ENCODE assay signal across 14 cellular contexts in genomic region chr19:40241809-40242384, GRCh38. TPM values are rescaled to one million over a fixed set of nuclear protein-coding genes. Genes with fewer than 3 reads are reported as not detected.
DNase-seq lines count a peak whose midpoint lies in the region; ATAC-seq and TF ChIP-seq lines count a peak whose summit lies in the region.
"Had no signal": no experiment of that assay in that cellular context is flagged by ENCODE, and none has a peak within 500 bp of the region (broad histone marks: within the 10 kb centered on the region; RNA-seq: fewer than 3 reads in every experiment).

No MANE protein-coding gene starts in this region.

- H3K9me3 Mint-ChIP-seq in endothelial cell (ENCODE audit: unreplicated experiment) (no peaks in the 10 kb centered on the region), chondrocyte (ENCODE audit: low read depth) (no peaks in the 10 kb centered on the region)
- H3K9me3 Mint-ChIP-seq: naive thymus-derived CD4-positive, alpha-beta T cell had no signal

- no peak for TF ChIP-seq POLR2A in gastrocnemius medialis (IDR thresholded peaks at IDR 0.05)

- peaks cover 2% of the 10 kb centered on the region for H3K4me1 Mint-ChIP-seq in endothelial cell (ENCODE audit: unreplicated experiment)
- H3K4me1 Mint-ChIP-seq in chondrocyte (ENCODE audit: low read depth), result peaks cover 14% of the 10 kb centered on the region

- H3K9me3 ChIP-seq in RWPE2 (ENCODE audit: severe bottlenecking), result no peaks in the 10 kb centered on the region
- no peaks in the 10 kb centered on the region for H3K9me3 ChIP-seq in left lung
- H3K9me3 ChIP-seq in gastrocnemius medialis, result no peaks in the 10 kb centered on the region
- H3K9me3 ChIP-seq: BLaER1 treated with 17β-estradiol and CSF1 and Interleukin-3, amounts not matched to agents 10 nM and 100 nM had no signal

- ATAC-seq in RWPE2 (ENCODE audit: low read depth) (no peak), left lung (peak; percentile 49), gastrocnemius medialis (peak; percentile 34 to 46), HG02870 (IDR thresholded peaks at IDR 0.05; ENCODE audit: unreplicated experiment) (no peak), left colon (no peak)
- ATAC-seq: naive thymus-derived CD4-positive, alpha-beta T cell; PC-3; T-helper 17 cell had no signal

- H3K27me3 Mint-ChIP-seq in endothelial cell (ENCODE audit: unreplicated experiment), result peaks cover 2% of the 10 kb centered on the region
- no peaks in the 10 kb centered on the region for H3K27me3 Mint-ChIP-seq in chondrocyte (ENCODE audit: low read depth)
- H3K27me3 Mint-ChIP-seq: naive thymus-derived CD4-positive, alpha-beta T cell; T-helper 17 cell had no signal

- H3K27ac ChIP-seq in RWPE2 (ENCODE audit: poor library complexity, severe bottlenecking), result no peak overlapping the region
- H3K27ac ChIP-seq in left lung, result peak overlapping the region in 1 of 2 donors; percentile 55
- H3K27ac ChIP-seq in gastrocnemius medialis, result peak overlapping the region in 3 of 4 donors; percentile 21 to 60 (median 28)
- H3K27ac ChIP-seq: BLaER1 treated with 17β-estradiol and CSF1 and Interleukin-3, amounts not matched to agents 10 nM and 100 nM had no signal

- H3K4me3 Mint-ChIP-seq in endothelial cell (ENCODE audit: unreplicated experiment), result peak overlapping the region; percentile 42
- no peak overlapping the region for H3K4me3 Mint-ChIP-seq in chondrocyte (ENCODE audit: unreplicated experiment)
- H3K4me3 Mint-ChIP-seq: naive thymus-derived CD4-positive, alpha-beta T cell; T-helper 17 cell had no signal

- H3K36me3 ChIP-seq in RWPE2 (ENCODE audit: low read depth) (peaks cover 22% of the 10 kb centered on the region), left lung (peaks cover 0 to 59% of the 10 kb centered on the region in 2 donors), gastrocnemius medialis (peaks cover 0 to 41% of the 10 kb centered on the region in 2 donors)

- intact Hi-C loops in left lung (cut with DNase I) (no loop called here), gastrocnemius medialis (cut with DNase I; ENCODE audit: low total_unique reads) (no loop called here), left colon (cut with DNase I, micrococcal nuclease) (no loop called here)

- H3K36me3 Mint-ChIP-seq in endothelial cell (ENCODE audit: low read depth, unreplicated experiment) (peaks cover 20% of the 10 kb centered on the region), chondrocyte (ENCODE audit: low read depth) (peaks cover 15% of the 10 kb centered on the region)

- DNase-seq in RWPE2 (ENCODE audit: low spot score) (peak; percentile 51), endothelial cell (ENCODE audit: low spot score) (no peak), left lung (peak in 1 of 2 donors; percentile 66), gastrocnemius medialis (no peak), left colon (no peak), chondrocyte (ENCODE audit: low spot score) (no peak), NCI-H345 treated with DMSO at 0.1 percent for 48 hours (lab: John Stamatoyannopoulos, UW; ENCODE audit: unreplicated experiment) (no peak)
- DNase-seq: activated CD4-positive, alpha-beta T cell treated with anti-CD3 and anti-CD28 coated beads, Interleukin-2, amount 50 U/mL, for 48 hours; activated gamma-delta T cell; PC-3; T-helper 17 cell had no signal

- in situ Hi-C loops in gastrocnemius medialis (cut with MboI; ENCODE audit: low sequenced_read_pairs in 4 of 4), result no loop called here

- TF ChIP-seq CTCF in RWPE2 (IDR thresholded peaks at IDR 0.05; ENCODE audit: poor library complexity, severe bottlenecking) (no peak), endothelial cell (IDR thresholded peaks at IDR 0.05; ENCODE audit: unreplicated experiment) (no peak), left lung (IDR thresholded peaks at IDR 0.05) (no peak), gastrocnemius medialis (IDR thresholded peaks at IDR 0.05 in 4 of 5, conservative IDR thresholded peaks at IDR 0.05 in 1 of 5) (no peak), chondrocyte (IDR thresholded peaks at IDR 0.05) (no peak)

- H3K27me3 ChIP-seq in RWPE2 (ENCODE audit: insufficient read depth, poor library complexity, severe bottlenecking) (no peaks in the 10 kb centered on the region), left lung (no peaks in the 10 kb centered on the region), gastrocnemius medialis (no peaks in the 10 kb centered on the region)
- H3K27me3 ChIP-seq: BLaER1 treated with 17β-estradiol and CSF1 and Interleukin-3, amounts not matched to agents 10 nM and 100 nM had no signal

- H3K4me3 ChIP-seq in RWPE2 (ENCODE audit: severe bottlenecking) (no peak overlapping the region), left lung (no peak overlapping the region), gastrocnemius medialis (no peak overlapping the region)
- H3K4me3 ChIP-seq: BLaER1 treated with 17β-estradiol and CSF1 and Interleukin-3, amounts not matched to agents 10 nM and 100 nM had no signal

- H3K27ac Mint-ChIP-seq in endothelial cell (ENCODE audit: unreplicated experiment), result no peak overlapping the region
- H3K27ac Mint-ChIP-seq in chondrocyte (ENCODE audit: unreplicated experiment), result no peak overlapping the region
- H3K27ac Mint-ChIP-seq: naive thymus-derived CD4-positive, alpha-beta T cell had no signal

- H3K4me1 ChIP-seq in RWPE2 (ENCODE audit: insufficient read depth, poor library complexity, severe bottlenecking), result no peaks in the 10 kb centered on the region
- H3K4me1 ChIP-seq in left lung, result peaks cover 0 to 14% of the 10 kb centered on the region in 2 donors
- H3K4me1 ChIP-seq in gastrocnemius medialis, result peaks cover 29 to 40% of the 10 kb centered on the region in 2 donors

RNA-seq across cellular contexts. Expression of gene CCNP, which starts 15.4 kb away (rescaled TPM):
- 0.18 TPM for total RNA-seq in endothelial cell (ENCODE audit: unreplicated experiment)
- total RNA-seq in left lung, result under 1 TPM in 1 of 2 donors, not detected in 1; 0.15 TPM
- not detected for total RNA-seq in gastrocnemius medialis
- under 1 TPM in 1 of 2 donors, not detected in 1; 0.24 TPM for total RNA-seq in left colon
- 0.52 to 0.73 TPM (median 0.59 TPM) in 3 replicates for total RNA-seq in chondrocyte
- total RNA-seq: PC-3 had no signal

RNA-seq across cellular contexts. Expression of gene TTC9B, which starts 23.7 kb away (rescaled TPM):
- total RNA-seq in endothelial cell (ENCODE audit: unreplicated experiment) (1.1 TPM), left lung (not detected), gastrocnemius medialis (not detected), left colon (under 1 TPM; 0.37 to 0.45 TPM), chondrocyte (not detected in 3 replicates)
- total RNA-seq: naive thymus-derived CD4-positive, alpha-beta T cell; T-helper 17 cell had no signal

RNA-seq across cellular contexts. Expression of gene AKT2, which starts 43.2 kb away (rescaled TPM):
- total RNA-seq in endothelial cell (ENCODE audit: unreplicated experiment), result 89.8 TPM
- total RNA-seq in left lung, result 100 to 1,000 TPM; 102 to 116 TPM
- total RNA-seq in gastrocnemius medialis, result 100 to 1,000 TPM in 2 of 4 donors, 10 to 100 TPM in 2; 88.0 to 387 (median 102) TPM
- total RNA-seq in left colon, result 10 to 100 TPM; 91.7 to 97.3 TPM
- 99.9 to 136 TPM (median 100 TPM) in 3 replicates for total RNA-seq in chondrocyte

RNA-seq across cellular contexts. Expression of gene MAP3K10, which starts 50.7 kb away (rescaled TPM):
- total RNA-seq in endothelial cell (ENCODE audit: unreplicated experiment) (20.6 TPM), left lung (10 to 100 TPM; 14.5 to 16.3 TPM), gastrocnemius medialis (10 to 100 TPM; 16.4 to 25.8 (median 21.6) TPM), left colon (10 to 100 TPM; 10.7 to 11.7 TPM), chondrocyte (20.0 to 22.7 TPM (median 21.0 TPM) in 3 replicates)

Comparison
In these comparisons a context has a peak if more than half of its experiments do, and no peak if none do; other contexts are left out.
1. ATAC-seq: peak in left lung (single experiment) and gastrocnemius medialis (2 of 2); none in RWPE2 (single experiment), HG02870 (single experiment) and left colon (single experiment).